In the genomic region with DNA sequence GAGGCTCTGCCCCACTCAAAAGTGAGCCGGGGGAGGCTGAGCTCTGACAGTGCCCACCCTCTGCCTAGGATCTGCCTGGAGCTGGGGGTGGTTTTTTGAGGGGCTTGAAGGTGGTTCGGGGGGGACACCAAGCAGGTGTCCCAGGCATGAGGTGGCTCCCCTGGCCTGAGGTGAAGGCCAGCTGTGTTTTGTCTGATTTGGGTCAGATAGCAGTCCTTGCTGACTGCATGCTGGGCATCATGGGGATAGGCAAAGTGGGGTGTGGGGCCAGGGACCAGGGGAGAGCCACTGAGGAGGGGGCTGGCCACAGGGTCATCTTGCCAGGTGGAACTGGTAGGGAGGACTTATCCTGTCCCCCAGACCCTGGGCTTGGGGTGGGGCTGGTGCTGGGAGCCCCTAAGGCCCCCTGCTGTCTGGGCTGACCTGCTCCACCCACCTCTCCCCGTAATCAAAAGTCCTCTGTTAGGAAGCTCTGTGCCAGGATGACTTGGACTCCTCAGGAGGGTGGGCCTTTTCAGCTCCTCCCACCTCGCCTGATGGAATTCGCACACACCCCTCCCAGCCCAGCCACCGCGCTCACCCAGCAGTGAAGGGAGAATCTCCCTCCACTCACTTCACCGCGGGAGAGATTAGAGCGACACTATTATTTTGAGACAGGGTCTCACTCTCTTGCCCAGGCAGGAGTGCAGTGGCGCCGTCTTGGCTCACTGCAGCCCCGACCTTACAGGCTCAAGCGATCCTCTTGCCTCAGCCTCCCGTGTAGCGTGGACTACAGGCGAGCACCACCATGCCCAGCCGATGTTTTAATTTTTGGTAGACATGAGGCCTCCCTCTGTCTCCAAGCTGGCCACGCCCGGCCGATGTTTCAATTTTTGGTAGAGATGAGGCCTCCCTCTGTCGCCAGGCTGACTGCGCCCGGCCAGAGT, we compare ENCODE assay signal across 1 cellular context.
TF ChIP-seq lines count a peak whose summit lies in the region.

No MANE protein-coding gene starts in this region.

TF ChIP-seq in A549, 52 proteins besides CTCF, POLR2A, EP300 and RAD21 (continued from another document):
- no peak for TF ChIP-seq BCL3 (IDR thresholded peaks at IDR 0.05)
- no peak for TF ChIP-seq ZSCAN20 (CRISPR knock-in tag; IDR thresholded peaks at IDR 0.05)
- no peak for TF ChIP-seq CHD2 (IDR thresholded peaks at IDR 0.05; ENCODE audit: low read length, partially characterized antibody)
- no peak for TF ChIP-seq GATA3 (IDR thresholded peaks at IDR 0.05; ENCODE audit: borderline replicate concordance)
